ENCODE assay signal across 23 cellular contexts in genomic region chr7:151834281-151835035, GRCh38.
"Had no signal": no experiment of that assay in that cellular context is flagged by ENCODE, and none has a peak within 500 bp of the region (broad histone marks: within the 10 kb centered on the region; RNA-seq: fewer than 3 reads in every experiment).

No MANE protein-coding gene starts in this region.

- H3K4me2 ChIP-seq: smooth muscle cell had no signal

- H3K9me3 ChIP-seq: breast epithelium, heart right ventricle, sigmoid colon, transverse colon had no signal

- H3K4me3 Mint-ChIP-seq: activated naive CD8-positive, alpha-beta T cell treated with anti-CD3 and anti-CD28 coated beads for 36 hours; neural crest cell; stimulated activated naive B cell treated with anti-CD40 and anti-IgM and Interleukin-4, amounts not matched to agents 10 μg/mL and 1 μg/mL and 100 μg/mL, for 72 hours; T-helper 2 cell treated with Interferon-gamma antibody and Interleukin-4, amounts not matched to agents 5 μg/mL and 100 μg/mL, for 36 hours had no signal

- H3K27ac ChIP-seq: breast epithelium, heart right ventricle, sigmoid colon, transverse colon, VCaP had no signal

- H3K27ac Mint-ChIP-seq: activated naive CD8-positive, alpha-beta T cell treated with anti-CD3 and anti-CD28 coated beads for 36 hours; stimulated activated naive B cell treated with anti-CD40 and anti-IgM and Interleukin-4, amounts not matched to agents 10 μg/mL and 1 μg/mL and 100 μg/mL, for 72 hours; T-helper 2 cell treated with Interferon-gamma antibody and Interleukin-4, amounts not matched to agents 5 μg/mL and 100 μg/mL, for 36 hours had no signal

- FAIRE-seq: endometrium, urothelium cell line had no signal

- H3K27me3 Mint-ChIP-seq: activated naive CD8-positive, alpha-beta T cell treated with anti-CD3 and anti-CD28 coated beads for 36 hours; naive thymus-derived CD4-positive, alpha-beta T cell; stimulated activated naive B cell treated with anti-CD40 and anti-IgM and Interleukin-4, amounts not matched to agents 10 μg/mL and 1 μg/mL and 100 μg/mL, for 72 hours had no signal

- H3K4me3 ChIP-seq: breast epithelium, heart right ventricle, lung, sigmoid colon, smooth muscle cell, transverse colon had no signal

- DNase-seq: activated CD4-positive, CD25-positive, alpha-beta regulatory T cell treated with anti-CD3 and anti-CD28 coated beads, Interleukin-2, amount 50 U/mL, for 72 hours; activated naive CD8-positive, alpha-beta T cell treated with anti-CD3 and anti-CD28 coated beads for 36 hours; activated T-cell treated with anti-CD3 and anti-CD28 coated beads for 4 hours; cortex of kidney; effector CD4-positive, alpha-beta T cell; foreskin fibroblast; heart right ventricle; islet precursor cell; left colon; sigmoid colon; stimulated activated CD4-positive, alpha-beta T cell treated with anti-CD3 and anti-CD28 coated beads, Interleukin-15, amount 100 ng/mL, for 24 hours; stimulated activated naive B cell treated with anti-CD40 and anti-IgM and Interleukin-4, amounts not matched to agents 10 μg/mL and 1 μg/mL and 100 μg/mL, for 72 hours; SW 1271; transverse colon had no signal

- H3K27me3 ChIP-seq: breast epithelium, heart right ventricle, sigmoid colon, transverse colon had no signal

- H3K9me3 Mint-ChIP-seq: activated naive CD8-positive, alpha-beta T cell treated with anti-CD3 and anti-CD28 coated beads for 36 hours; naive thymus-derived CD4-positive, alpha-beta T cell; neural crest cell; stimulated activated naive B cell treated with anti-CD40 and anti-IgM and Interleukin-4, amounts not matched to agents 10 μg/mL and 1 μg/mL and 100 μg/mL, for 72 hours; T-helper 2 cell treated with Interferon-gamma antibody and Interleukin-4, amounts not matched to agents 5 μg/mL and 100 μg/mL, for 36 hours had no signal

- H3K4me1 ChIP-seq: breast epithelium, sigmoid colon had no signal

- H3K36me3 ChIP-seq: breast epithelium, heart right ventricle, sigmoid colon, transverse colon had no signal

- ATAC-seq: heart right ventricle; left colon; naive thymus-derived CD4-positive, alpha-beta T cell; stimulated activated naive B cell treated with anti-CD40 and anti-IgM and Interleukin-4, amounts not matched to agents 10 μg/mL and 1 μg/mL and 100 μg/mL, for 72 hours had no signal
